Comparison of ENCODE assay signal across 8 cellular contexts in genomic region chr14:76151398-76152332, GRCh38. TPM values are rescaled to one million over a fixed set of nuclear protein-coding genes. Genes with fewer than 3 reads are reported as not detected.
DNase-seq lines count a peak whose midpoint lies in the region; ATAC-seq, FAIRE-seq and TF ChIP-seq lines count a peak whose summit lies in the region.

Gene GPATCH2L, plus strand, starts transcription at chr14:76151922. Its CDS starts 2,442 bp downstream, at chr14:76154364.

- peak within 1 kb of the TSS; percentile 94 for H3K9ac ChIP-seq in astrocyte (ENCODE audit: low read length)

- H3K36me3 Mint-ChIP-seq in astrocyte (ENCODE audit: low read depth, unreplicated experiment), result no peaks in the 10 kb centered on the region

- H3K4me1 Mint-ChIP-seq in astrocyte (ENCODE audit: low read depth, unreplicated experiment), result peaks cover 24% of the 10 kb centered on the region

- H3K9me3 ChIP-seq in astrocyte (ENCODE audit: insufficient read depth, low read depth, low read length) (no peaks in the 10 kb centered on the region), hepatocyte (ENCODE audit: low read depth) (no peaks in the 10 kb centered on the region)

- peak within 1 kb of the TSS; percentile 97 for H3K4me2 ChIP-seq in astrocyte (ENCODE audit: low read length)
- H3K4me2 ChIP-seq in hepatocyte, result peak within 1 kb of the TSS; percentile 81

- peak; percentile 79 for ATAC-seq in HG02943 (IDR thresholded peaks at IDR 0.05; ENCODE audit: low read depth, unreplicated experiment)

- H3K27me3 ChIP-seq in astrocyte (ENCODE audit: insufficient read depth, low read length) (peaks cover 12% of the 10 kb centered on the region), hepatocyte (peaks cover 14% of the 10 kb centered on the region)

- H3K79me2 ChIP-seq in astrocyte (ENCODE audit: insufficient read depth, low read length) (peaks cover 49% of the 10 kb centered on the region), hepatocyte (peaks cover 42% of the 10 kb centered on the region)

- peak within 1 kb of the TSS; percentile 96 for H3K27ac Mint-ChIP-seq in astrocyte (ENCODE audit: unreplicated experiment)

- 6% methylated on average over 21 of the region's 43 CpGs for WGBS in hepatocyte (ENCODE audit: low lambda C conversion rate, missing lambda C conversion rate)

- H4K20me1 ChIP-seq in astrocyte (ENCODE audit: insufficient read depth, low read length) (peaks cover 43% of the 10 kb centered on the region), hepatocyte (ENCODE audit: insufficient read depth, poor library complexity, severe bottlenecking) (peaks cover 43% of the 10 kb centered on the region)

- H3K27me3 Mint-ChIP-seq in astrocyte (ENCODE audit: low read depth, unreplicated experiment), result peaks cover 2% of the 10 kb centered on the region

- FAIRE-seq in GM18507 (lab: Jason Lieb, UNC) (peak; percentile 93), astrocyte (lab: Jason Lieb, UNC) (no peak)

- peak within 1 kb of the TSS; percentile 78 for H3K4me3 ChIP-seq in astrocyte (ENCODE audit: insufficient read depth, low read depth, low read length)
- H3K4me3 ChIP-seq in hepatocyte, result peak within 1 kb of the TSS; percentile 59

- TF ChIP-seq CTCF in astrocyte (IDR thresholded peaks at IDR 0.05; ENCODE audit: insufficient read depth, low read depth, low read length), result no peak
- no peak for TF ChIP-seq CTCF in hepatocyte (IDR thresholded peaks at IDR 0.05; ENCODE audit: poor library complexity)

- H3K27ac ChIP-seq in astrocyte (ENCODE audit: low read depth, low read length) (peak within 1 kb of the TSS; percentile 85), hepatocyte (peak within 1 kb of the TSS; percentile 87)

- no peaks in the 10 kb centered on the region for H3K9me2 ChIP-seq in hepatocyte (replicated peaks; ENCODE audit: insufficient read depth)

- H3K4me1 ChIP-seq in astrocyte (ENCODE audit: insufficient read depth, low read length), result peaks cover 5% of the 10 kb centered on the region
- H3K4me1 ChIP-seq in hepatocyte (ENCODE audit: insufficient read depth), result peaks cover 24% of the 10 kb centered on the region

- H2AFZ ChIP-seq in astrocyte (ENCODE audit: low read depth, low read length) (peak within 1 kb of the TSS; percentile 84), hepatocyte (peak within 1 kb of the TSS; percentile 72)

- peak within 1 kb of the TSS; percentile 99 for H3K4me3 Mint-ChIP-seq in astrocyte (ENCODE audit: unreplicated experiment)

- H3K36me3 ChIP-seq in astrocyte (ENCODE audit: insufficient read depth, low read length), result peaks cover 12% of the 10 kb centered on the region
- no peaks in the 10 kb centered on the region for H3K36me3 ChIP-seq in hepatocyte (replicated peaks; ENCODE audit: insufficient read depth, low read depth)

- H3K9me3 Mint-ChIP-seq in astrocyte (ENCODE audit: unreplicated experiment), result no peaks in the 10 kb centered on the region

- peak; percentile 97 for DNase-seq in GM18507 (ENCODE audit: extremely low spot score, insufficient read length, low read depth)
- DNase-seq in NCI-H2029 (lab: John Stamatoyannopoulos, UW), result peak; percentile 64
- DNase-seq in T-helper 9 cell, result peak; percentile 98
- peak; percentile 69 for DNase-seq in astrocyte (ENCODE audit: low read depth)
- DNase-seq in hepatocyte (ENCODE audit: low spot score), result peak; percentile 96
- DNase-seq in retina, result peak; percentile 95
- DNase-seq in cortex of kidney (lab: John Stamatoyannopoulos, UW), result no peak

RNA-seq across cellular contexts. Expression of gene GPATCH2L, which starts in this region (rescaled TPM):
- 54.3 and 60.8 TPM in 2 replicates for total RNA-seq in astrocyte
- 52.9 and 60.5 TPM in 2 replicates for total RNA-seq in hepatocyte
- 16.1 and 21.4 TPM in 2 replicates for polyA plus RNA-seq in hepatocyte
